ENCODE assay signal across 23 cellular contexts in the genomic region with DNA sequence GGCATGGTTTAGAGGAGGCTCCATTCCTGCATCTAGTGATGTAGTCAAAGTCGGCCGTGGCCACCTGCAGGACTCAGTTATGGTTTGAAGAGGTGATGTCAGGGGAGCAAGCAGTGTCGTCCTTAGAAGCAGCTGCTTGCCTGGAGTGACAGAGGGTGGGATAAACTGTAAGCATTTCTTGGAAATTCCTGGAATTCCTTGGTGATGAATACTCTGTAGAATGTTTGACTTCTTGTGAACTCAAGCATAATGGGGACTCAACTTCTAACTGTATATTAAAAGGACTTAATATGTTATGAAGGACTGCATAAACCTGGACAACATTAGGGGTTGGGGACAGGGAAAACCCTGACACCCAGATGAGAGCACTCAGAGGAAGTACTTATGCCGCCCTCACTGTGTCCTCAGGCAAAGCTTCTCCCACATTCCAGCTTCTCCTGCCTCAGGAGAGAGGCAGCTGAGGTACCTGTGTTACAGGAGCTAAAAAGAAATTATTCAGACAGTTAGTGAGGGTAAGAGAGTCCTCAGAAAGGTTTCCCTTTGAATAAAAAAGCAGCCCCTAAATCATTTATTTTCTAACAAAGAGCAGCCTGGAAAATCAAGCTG.
DNase-seq lines count a peak whose midpoint lies in the region; ATAC-seq, FAIRE-seq and TF ChIP-seq lines count a peak whose summit lies in the region.
"Had no signal": no experiment of that assay in that cellular context is flagged by ENCODE, and none has a peak within 500 bp of the region (broad histone marks: within the 10 kb centered on the region; RNA-seq: fewer than 3 reads in every experiment).

No MANE protein-coding gene starts in this region.

- no peaks in the 10 kb centered on the region for H3K27me3 Mint-ChIP-seq in CD4-positive, alpha-beta memory T cell

- no peak for TF ChIP-seq POLR2A in H1 (IDR thresholded peaks at IDR 0.05; ENCODE audit: control extremely low read depth in 1 of 2, low read depth in 2 of 2, low read length in 2 of 2)

- no peaks in the 10 kb centered on the region for H3K79me2 ChIP-seq in H1 (ENCODE audit: control insufficient read depth in 1 of 2, insufficient read depth in 2 of 2, low read length in 2 of 2)

- no peak overlapping the region for H4K8ac ChIP-seq in H1 (ENCODE audit: extremely low read depth, insufficient read depth, low read length)

- H2BK12ac ChIP-seq in H1 (ENCODE audit: low read depth, low read length): no peak overlapping the region; the same call in 1 of the 2 replicates

- no peak for FAIRE-seq in H1 (lab: Jason Lieb, UNC)
- FAIRE-seq: colon had no signal

- H4K20me1 ChIP-seq in H1 (replicated peaks in 1 of 2; ENCODE audit: control insufficient read depth in 1 of 2, insufficient read depth in 2 of 2, low read length in 2 of 2): no peaks in the 10 kb centered on the region

- no peaks in the 10 kb centered on the region for H3K4me1 Mint-ChIP-seq in CD4-positive, alpha-beta memory T cell

- peaks cover 0 to 3% (median 0%) of the 10 kb centered on the region in 8 donors for H3K9me3 Mint-ChIP-seq in CD4-positive, alpha-beta memory T cell
- H3K9me3 Mint-ChIP-seq: CD8-positive, alpha-beta T cell had no signal

- no peak overlapping the region for H3K9ac ChIP-seq in H1 (replicated peaks in 1 of 4; ENCODE audit: extremely low read depth in 1 of 4, low read depth in 3 of 4, low read length in 3 of 4)

- H3K79me1 ChIP-seq in H1 (ENCODE audit: low read depth, low read length): no peaks in the 10 kb centered on the region

- peaks cover 0 to 5% (median 0%) of the 10 kb centered on the region in 4 experiments; a peak in 3 of 7 replicates for H3K4me1 ChIP-seq in H1 (replicated peaks in 1 of 4; ENCODE audit: control insufficient read depth in 3 of 4, insufficient read depth in 4 of 4, low read length in 3 of 4)
- no peaks in the 10 kb centered on the region for H3K4me1 ChIP-seq in CD4-positive, alpha-beta memory T cell (ENCODE audit: insufficient read depth, low read length)
- H3K4me1 ChIP-seq: psoas muscle, spleen had no signal

- H2AFZ ChIP-seq in H1 (ENCODE audit: low read length): 0 out of 2 replicates have a peak overlapping the region, but pooled peaks have one; percentile 15

- DNase-seq in AG10803 (ENCODE audit: low read depth): peak; percentile 1
- peak in 1 of 2 experiments; percentile 9 for DNase-seq in H1 (ENCODE audit: low read depth in 1 of 2, low spot score in 2 of 2)
- peak; percentile 59 for DNase-seq in left kidney (ENCODE audit: low read depth, low spot score)
- no peak for DNase-seq in epidermal melanocyte (ENCODE audit: insufficient read length, low spot score)
- no peak for DNase-seq in Right ventricle myocardium inferior (ENCODE audit: missing footprints)
- no peak for DNase-seq in sciatic nerve (ENCODE audit: low spot score)
- no peak for DNase-seq in CD4-positive, alpha-beta memory T cell
- DNase-seq: activated CD8-positive, alpha-beta memory T cell treated with anti-CD3 and anti-CD28 coated beads, Interleukin-2, amount 50 U/mL, for 48 hours; activated gamma-delta T cell treated with Interleukin-2 at 50 U/mL for 16 hours; CD8-positive, alpha-beta T cell; DMS79; hippocampal formation; NCI-H1092; NCI-H2081; NCI-H524; psoas muscle; Right ventricle myocardium superior; spleen; stimulated activated CD8-positive, alpha-beta memory T cell treated with anti-CD3 and anti-CD28 coated beads, Interleukin-4, amount 100 ng/mL, for 48 hours had no signal

- TF ChIP-seq CTCF in AG10803 (conservative IDR thresholded peaks at IDR 0.05; ENCODE audit: low read length): no peak
- no peak for TF ChIP-seq CTCF in H1 (IDR thresholded peaks at IDR 0.05; ENCODE audit: control extremely low read depth in 1 of 3, insufficient read depth in 1 of 3, low read depth in 1 of 3, low read length in 3 of 3)

- no peaks in the 10 kb centered on the region for H3K27me3 ChIP-seq in H1 (replicated peaks in 1 of 4; ENCODE audit: control insufficient read depth in 3 of 4, extremely low read depth in 1 of 4, insufficient read depth in 3 of 4, low read length in 3 of 4)
- H3K27me3 ChIP-seq in CD4-positive, alpha-beta memory T cell (ENCODE audit: insufficient read depth, low read length): no peaks in the 10 kb centered on the region
- H3K27me3 ChIP-seq: spleen had no signal

- H3K23me2 ChIP-seq in H1 (ENCODE audit: low read depth, low read length): no peaks in the 10 kb centered on the region; the same call in 1 of the 2 replicates

- intact Hi-C loops in Right ventricle myocardium inferior (cut with DNase I) (no loop called here), sciatic nerve (cut with DNase I) (no loop called here)
- intact Hi-C loops in CD4-positive, alpha-beta memory T cell (cut with micrococcal nuclease): no loop called here

- no peak overlapping the region for H2BK120ac ChIP-seq in H1 (replicated peaks; ENCODE audit: low read depth, low read length)

- 75% methylated on average over 4 of the region's 4 CpGs; no CpG with 5 or more reads in 1 of the 2 experiments for WGBS in H1 (ENCODE audit: extremely low coverage in 1 of 2, insufficient coverage in 1 of 2, insufficient read length in 1 of 2, insufficient replicate concordance in 2 of 2, low coverage in 1 of 2, low lambda C conversion rate in 2 of 2, missing lambda C conversion rate in 1 of 2), 2 experiments

- 0 out of 2 replicates have a peak overlapping the region, but pooled peaks have one; percentile 48 for H2BK20ac ChIP-seq in H1 (ENCODE audit: low read length)

- POLR2A ChIA-PET in H1 (lab: Charles Lee; ENCODE audit: partially characterized antibody): no interaction called here
- POLR2A ChIA-PET in CD4-positive, alpha-beta memory T cell (lab: Charles Lee; ENCODE audit: partially characterized antibody): no interaction called here

- no peak for TF ChIP-seq EP300 in Ishikawa (IDR thresholded peaks at IDR 0.05; ENCODE audit: borderline replicate concordance)
- no peak for TF ChIP-seq EP300 in H1 (IDR thresholded peaks at IDR 0.05; ENCODE audit: borderline replicate concordance in 1 of 2, low read depth in 2 of 2, low read length in 2 of 2)

- no peak overlapping the region for H3K56ac ChIP-seq in H1 (replicated peaks; ENCODE audit: insufficient read length, low read depth, low read length)

- no peak overlapping the region for H3K27ac ChIP-seq in H1 (ENCODE audit: low read depth, low read length)
- no peak overlapping the region for H3K27ac ChIP-seq in CD4-positive, alpha-beta memory T cell (ENCODE audit: low read depth, low read length)
- H3K27ac ChIP-seq: psoas muscle, spleen, VCaP had no signal

- ATAC-seq in Right ventricle myocardium inferior: no peak
- ATAC-seq in sciatic nerve: no peak
- ATAC-seq: CD8-positive, alpha-beta T cell; left lobe of liver; psoas muscle had no signal

- no peak overlapping the region for H4K91ac ChIP-seq in H1 (replicated peaks; ENCODE audit: insufficient read length, low read length)

- H3K4me3 ChIP-seq in AG10803 (ENCODE audit: low read length) (no peak overlapping the region), H1 (ENCODE audit: extremely low read depth in 1 of 4, insufficient read depth in 2 of 4, low read depth in 3 of 4, low read length in 4 of 4) (no peak overlapping the region)
- H3K4me3 ChIP-seq in CD4-positive, alpha-beta memory T cell (ENCODE audit: low read length in 2 of 2): no peak overlapping the region
- H3K4me3 ChIP-seq: psoas muscle, spleen had no signal

- no peak overlapping the region for H3K4ac ChIP-seq in H1 (replicated peaks; ENCODE audit: insufficient read length, low read depth, low read length)

- CTCF ChIA-PET in H1 (lab: Charles Lee; ENCODE audit: partially characterized antibody): interaction anchor here (0.6 to 1.1 kb wide), 2 partner anchors 24 to 464 kb away, joined by 3 to 5 read pairs; no protein-coding TSS in a partner anchor
- CTCF ChIA-PET in CD4-positive, alpha-beta memory T cell (lab: Charles Lee; ENCODE audit: partially characterized antibody): no interaction called here

- H3K36me3 Mint-ChIP-seq in CD4-positive, alpha-beta memory T cell: no peaks in the 10 kb centered on the region
- H3K36me3 Mint-ChIP-seq: CD8-positive, alpha-beta T cell had no signal

- H3K14ac ChIP-seq in H1 (ENCODE audit: insufficient read length): no peak overlapping the region

- H3K23ac ChIP-seq in H1 (ENCODE audit: insufficient read length): no peak overlapping the region

- H3K18ac ChIP-seq in H1 (ENCODE audit: extremely low read depth, low read length): 0 out of 2 replicates have a peak overlapping the region, but pooled peaks have one; percentile 28

- no peaks in the 10 kb centered on the region for H3K36me3 ChIP-seq in H1 (ENCODE audit: control insufficient read depth in 2 of 4, insufficient read depth in 4 of 4, low read length in 3 of 4)
- no peaks in the 10 kb centered on the region for H3K36me3 ChIP-seq in CD4-positive, alpha-beta memory T cell (ENCODE audit: insufficient read depth, low read length)
- H3K36me3 ChIP-seq: spleen had no signal

- TF ChIP-seq RAD21 in Ishikawa (IDR thresholded peaks at IDR 0.05; ENCODE audit: low read depth) (no peak), H1 (IDR thresholded peaks at IDR 0.05 in 1 of 2, conservative IDR thresholded peaks at IDR 0.05 in 1 of 2; ENCODE audit: low read depth in 2 of 2, low read length in 2 of 2) (no peak)

- no peaks in the 10 kb centered on the region for H3K9me3 ChIP-seq in H1 (ENCODE audit: insufficient read depth in 2 of 2, low read depth in 1 of 2, low read length in 1 of 2)
- peaks cover 0 to 3% of the 10 kb centered on the region in 2 donors for H3K9me3 ChIP-seq in CD4-positive, alpha-beta memory T cell (ENCODE audit: control insufficient read depth in 1 of 2, low read length in 2 of 2)
- H3K9me3 ChIP-seq: psoas muscle, spleen had no signal

- H4K5ac ChIP-seq in H1 (ENCODE audit: insufficient read length, low read depth, low read length): no peak overlapping the region

- no peak overlapping the region for H2BK5ac ChIP-seq in H1 (ENCODE audit: low read depth, low read length)

- H3K4me2 ChIP-seq in H1 (ENCODE audit: insufficient read depth in 1 of 2, low read depth in 2 of 2, low read length in 2 of 2): no peak overlapping the region

- no peak overlapping the region for H3K4me3 Mint-ChIP-seq in CD4-positive, alpha-beta memory T cell
- H3K4me3 Mint-ChIP-seq: CD8-positive, alpha-beta T cell had no signal

- H3K27ac Mint-ChIP-seq in CD4-positive, alpha-beta memory T cell: no peak overlapping the region
- H3K27ac Mint-ChIP-seq: CD8-positive, alpha-beta T cell had no signal

- H2AK5ac ChIP-seq in H1 (ENCODE audit: low read depth, low read length): no peak overlapping the region

- no peak overlapping the region for H2BK15ac ChIP-seq in H1 (ENCODE audit: low read length)

TF ChIP-seq in Ishikawa, 13 proteins besides CTCF, POLR2A, EP300 and RAD21:
- TF ChIP-seq NFIC (IDR thresholded peaks at IDR 0.05) (no peak), TEAD4 (IDR thresholded peaks at IDR 0.05) (0 out of 2 replicates have a peak, but pooled peaks have one; percentile 41)
TF ChIP-seq in Ishikawa: peak in this region for 1.

TF ChIP-seq in H1, 55 proteins besides CTCF, POLR2A, EP300 and RAD21:
- TF ChIP-seq TEAD4 (IDR thresholded peaks at IDR 0.05; ENCODE audit: low read depth, low read length) (peak; percentile 88), GTF2F1 (IDR thresholded peaks at IDR 0.05; ENCODE audit: borderline replicate concordance, low read depth, low read length) (no peak), JUND (IDR thresholded peaks at IDR 0.05; ENCODE audit: low read length) (peak; percentile 37; the same call in 1 of the 2 replicates)
TF ChIP-seq in H1: peak in this region for 2.

Comparison
In these comparisons a context has a peak if more than half of its experiments do, and no peak if none do; other contexts are left out.
1. DNase-seq: peak in AG10803 (single experiment) and left kidney (single experiment); none in epidermal melanocyte (single experiment), Right ventricle myocardium inferior (single experiment), sciatic nerve (single experiment) and CD4-positive, alpha-beta memory T cell (0 of 5).